In genomic region chr12:75130811-75131210, GRCh38 we compare ENCODE assay signal across 25 cellular contexts.
DNase-seq lines count a peak whose midpoint lies in the region; FAIRE-seq and TF ChIP-seq lines count a peak whose summit lies in the region.
"Had no signal": no experiment of that assay in that cellular context is flagged by ENCODE, and none has a peak within 500 bp of the region (broad histone marks: within the 10 kb centered on the region; RNA-seq: fewer than 3 reads in every experiment).

No MANE protein-coding gene starts in this region.

- H3K27ac ChIP-seq in epithelial cell of prostate, result peak overlapping the region; percentile 32
- H3K27ac ChIP-seq: spleen had no signal

- peak; percentile 94 for FAIRE-seq in D721Med (lab: Jason Lieb, UNC)
- FAIRE-seq: astrocyte, H54, HepG2, urothelium cell line had no signal

- TF ChIP-seq CTCF in D721Med (IDR thresholded peaks at IDR 0.05; ENCODE audit: insufficient read depth, missing control alignments), result no peak
- no peak for TF ChIP-seq CTCF in GM10266 (IDR thresholded peaks at IDR 0.05; ENCODE audit: control insufficient read depth, insufficient read depth, low read depth, missing control alignments)

- DNase-seq in D721Med (ENCODE audit: insufficient read length, low spot score), result no peak
- peak; percentile 35 for DNase-seq in NCI-H1048 (lab: John Stamatoyannopoulos, UW)
- DNase-seq in NCI-H82 (lab: John Stamatoyannopoulos, UW), result peak; percentile 96
- DNase-seq in epithelial cell of prostate (ENCODE audit: low read depth, low spot score), result peak; percentile 45
- no peak for DNase-seq in COR-L47 (lab: John Stamatoyannopoulos, UW)
- DNase-seq in DMS79 treated with DMSO at 0.1 percent for 48 hours (lab: John Stamatoyannopoulos, UW), result no peak
- DNase-seq in HuH-7.5 (ENCODE audit: low spot score), result no peak
- no peak for DNase-seq in GM10266 (ENCODE audit: extremely low spot score)
- DNase-seq: activated CD4-positive, alpha-beta T cell treated with anti-CD3 and anti-CD28 coated beads, Interleukin-2, amount 50 U/mL, for 1 hour; activated CD8-positive, alpha-beta memory T cell treated with anti-CD3 and anti-CD28 coated beads, Interleukin-2, amount 10 ng/mL, durations not matched to agents 7 days and 5 days; BE2C; DND-41; immature natural killer cell; left ventricle myocardium superior; natural killer cell; NCI-H1092; NCI-H2081 treated with DMSO at 0.1 percent for 48 hours; NCI-H748 treated with DMSO at 0.1 percent for 48 hours; spleen; stimulated activated CD4-positive, alpha-beta T cell treated with anti-CD3 and anti-CD28 coated beads, Interleukin-4, amount 100 ng/mL, for 24 hours; stimulated activated naive B cell treated with anti-CD40 and anti-IgM and Interleukin-4, amounts not matched to agents 10 μg/mL and 1 μg/mL and 100 μg/mL, for 72 hours had no signal

Comparison
In these comparisons a context has a peak if more than half of its experiments do, and no peak if none do; other contexts are left out.
1. DNase-seq: peak in NCI-H1048 (single experiment), NCI-H82 (single experiment) and epithelial cell of prostate (single experiment); none in D721Med (single experiment), COR-L47 (single experiment), DMS79 treated with DMSO at 0.1 percent for 48 hours (single experiment), HuH-7.5 (single experiment) and GM10266 (single experiment).